Comparison of ENCODE assay signal across 8 cellular contexts in the genomic region with DNA sequence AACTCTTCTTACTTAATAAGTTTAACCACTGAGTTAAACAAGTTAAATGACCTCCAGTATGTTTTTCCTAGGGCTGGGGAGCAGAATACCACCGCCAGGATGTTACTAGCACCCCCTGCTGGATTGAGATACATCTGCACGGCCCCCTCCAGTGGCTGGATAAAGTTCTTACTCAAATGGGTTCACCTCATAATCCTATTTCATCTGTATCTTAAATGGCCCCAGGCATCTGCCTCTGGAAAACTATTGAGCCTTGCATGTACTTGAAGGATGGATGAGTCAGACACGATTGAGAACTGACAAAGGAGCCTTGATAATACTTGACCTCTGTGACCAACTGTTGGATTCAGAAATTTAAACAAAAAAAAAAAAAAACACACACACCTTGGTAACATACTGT.
A peak's percentile ranks its signal among the peaks of the same experiment; 100 is the strongest.
DNase-seq lines count a peak whose midpoint lies in the region; ATAC-seq, FAIRE-seq and TF ChIP-seq lines count a peak whose summit lies in the region.

No MANE protein-coding gene starts in this region.

- CTCF ChIA-PET in GM12878 (lab: Yijun Ruan, JAX) = interaction anchor here (0.8 to 6.3 kb wide), 26 partner anchors 12 to 1380 kb away, joined by 3 to 139 read pairs (median 4); no protein-coding TSS in a partner anchor

- H3K4me3 ChIP-seq in GM12864 (ENCODE audit: low read depth, low read length) (no peak overlapping the region), SU-DHL-6 (ENCODE audit: insufficient read depth, low read length, poor library complexity, severe bottlenecking) (no peak overlapping the region), GM12878 (no peak overlapping the region)

- no peaks in the 10 kb centered on the region for H3K27me3 ChIP-seq in SU-DHL-6 (ENCODE audit: low read length)
- H3K27me3 ChIP-seq in GM12878 (replicated peaks in 1 of 2; ENCODE audit: control insufficient read depth in 2 of 2, insufficient read depth in 2 of 2, low read length in 1 of 2) = no peaks in the 10 kb centered on the region

- in situ Hi-C loops in GM12878 (cut with MboI) = no loop called here

- RAD21 ChIA-PET in GM12878 (lab: Charles Lee; ENCODE audit: unreplicated experiment) = interaction anchor here (0.9 to 5.0 kb wide), 11 partner anchors 19 to 396 kb away, joined by 3 to 54 read pairs (median 6); no protein-coding TSS in a partner anchor

- H3K36me3 ChIP-seq in SU-DHL-6 (ENCODE audit: low read length) (no peaks in the 10 kb centered on the region), GM12878 (ENCODE audit: control insufficient read depth in 2 of 2, insufficient read depth in 2 of 2, low read length in 1 of 2) (no peaks in the 10 kb centered on the region)

- H3K4me2 ChIP-seq in SU-DHL-6 (ENCODE audit: low read depth, low read length, poor library complexity, severe bottlenecking) (no peak overlapping the region), GM12878 (ENCODE audit: control insufficient read depth, insufficient read depth) (no peak overlapping the region)

- FAIRE-seq in H54 (lab: Jason Lieb, UNC) (no peak), GM12878 (lab: Jason Lieb, UNC) (peak; percentile 78)

- H2AFZ ChIP-seq in SU-DHL-6 (ENCODE audit: low read depth, low read length, severe bottlenecking) (no peak overlapping the region), GM12878 (ENCODE audit: control insufficient read depth, low read depth, low read length) (no peak overlapping the region)

- no peak for DNase-seq in GM12864 (ENCODE audit: low read depth)
- DNase-seq in H54 (ENCODE audit: insufficient read length, low spot score) = peak; percentile 15
- peak; percentile 20 for DNase-seq in GM12878 (ENCODE audit: low read depth, low spot score)
- DNase-seq in iPS-NIHi7 (ENCODE audit: extremely low spot score) = peak; percentile 82
- DNase-seq in stimulated activated CD4-positive, alpha-beta T cell treated with anti-CD3 and anti-CD28 coated beads, Interleukin-1b, Interleukin-23, amount 100 ng/mL, for 4 hours (ENCODE audit: low read depth in 2 of 2) = peak; percentile 26 to 33
- no peak for DNase-seq in T-helper 9 cell

- TF ChIP-seq EP300 in GM12878 (IDR thresholded peaks at IDR 0.05; ENCODE audit: borderline replicate concordance in 1 of 2, control insufficient read depth in 1 of 2, low read depth in 2 of 2, low read length in 2 of 2) = no peak

- intact Hi-C loops in GM12878 (cut with micrococcal nuclease; ENCODE audit: unreplicated experiment) = loop anchor here (1.0 to 5.0 kb wide), 4 partner anchors 55 to 403 kb away; no protein-coding TSS in a partner anchor

- H3K27ac ChIP-seq in SU-DHL-6 (ENCODE audit: low read depth, low read length) (no peak overlapping the region), GM12878 (ENCODE audit: control insufficient read depth, insufficient read depth) (no peak overlapping the region)

- peak; percentile 98 for ATAC-seq in GM12878

- H3K4me1 ChIP-seq in GM12878 (ENCODE audit: control insufficient read depth, insufficient read depth, low read length) = peaks cover 2% of the 10 kb centered on the region; the same call in 1 of the 2 replicates

- no peaks in the 10 kb centered on the region for H3K79me2 ChIP-seq in SU-DHL-6 (ENCODE audit: insufficient read depth, low read length)
- H3K79me2 ChIP-seq in GM12878 (ENCODE audit: control insufficient read depth, insufficient read depth, low read length) = no peaks in the 10 kb centered on the region

- H3F3A ChIP-seq in SU-DHL-6 (ENCODE audit: insufficient read depth) = no peaks in the 10 kb centered on the region

- POLR2A ChIA-PET in GM12878 (lab: Charles Lee) = interaction anchor here (1.4 kb wide), 1 partner anchor 17 kb away, joined by 3 read pairs; no protein-coding TSS in a partner anchor

- peak; percentile 95 for TF ChIP-seq RAD21 in GM12878 (IDR thresholded peaks at IDR 0.05; ENCODE audit: insufficient read depth, low read depth, low read length)

- H3K9me3 ChIP-seq in SU-DHL-6 (ENCODE audit: insufficient read depth, low read length) (no peaks in the 10 kb centered on the region), GM12878 (replicated peaks; ENCODE audit: control insufficient read depth, insufficient read depth, low read length) (no peaks in the 10 kb centered on the region)

- TF ChIP-seq POLR2A in H54 (IDR thresholded peaks at IDR 0.05; ENCODE audit: low read depth, low read length) = no peak
- TF ChIP-seq POLR2A in GM12878 (IDR thresholded peaks at IDR 0.05; ENCODE audit: low read depth, low read length) = no peak

- TF ChIP-seq CTCF in GM12864 (IDR thresholded peaks at IDR 0.05; ENCODE audit: low read depth, low read length, missing control alignments) = peak; percentile 87
- TF ChIP-seq CTCF in LNCAP (IDR thresholded peaks at IDR 0.05) = peak; percentile 67
- peak; percentile 94 for TF ChIP-seq CTCF in SU-DHL-6 (IDR thresholded peaks at IDR 0.05; ENCODE audit: insufficient read depth, low read length, poor library complexity, severe bottlenecking)
- TF ChIP-seq CTCF in GM12878 (IDR thresholded peaks at IDR 0.05 in 2 of 3, conservative IDR thresholded peaks at IDR 0.05 in 1 of 3; ENCODE audit: control insufficient read depth in 2 of 3, extremely low read depth in 1 of 3, insufficient read depth in 1 of 3, low read depth in 3 of 3, low read length in 3 of 3) = peak; percentile 92 to 96 (median 96)

- H4K20me1 ChIP-seq in SU-DHL-6 (ENCODE audit: low read depth, low read length) = no peaks in the 10 kb centered on the region
- no peaks in the 10 kb centered on the region for H4K20me1 ChIP-seq in GM12878 (ENCODE audit: control insufficient read depth, insufficient read depth)

- no TSS peak for BruUV-seq in GM12878 (replicated peaks; lab: Mats Ljungman, UMichigan)

- H3K9ac ChIP-seq in SU-DHL-6 (ENCODE audit: low read length) (no peak overlapping the region), GM12878 (ENCODE audit: control insufficient read depth, insufficient read depth, low read length) (no peak overlapping the region)

- SMC1A ChIA-PET in GM12878 (lab: Charles Lee; ENCODE audit: uncharacterized antibody, unreplicated experiment) = interaction anchor here (0.7 to 6.8 kb wide), 24 partner anchors 12 to 1539 kb away, joined by 3 to 83 read pairs (median 3); no protein-coding TSS in a partner anchor

- H3K9me2 ChIP-seq in SU-DHL-6 (replicated peaks; ENCODE audit: insufficient read depth, low read length) = no peaks in the 10 kb centered on the region

- 0% methylated on average over 3 of the region's 3 CpGs for WGBS in GM12878 (ENCODE audit: insufficient coverage, insufficient replicate concordance, low lambda C conversion rate, missing lambda C conversion rate)

TF ChIP-seq in GM12878, 131 proteins besides CTCF, POLR2A, EP300 and RAD21 (continues in another document):
- peak; percentile 77 for TF ChIP-seq YY1 (IDR thresholded peaks at IDR 0.05; ENCODE audit: low read depth, low read length)
- no peak for TF ChIP-seq SP1 (IDR thresholded peaks at IDR 0.05; ENCODE audit: low read depth, low read length)
- TF ChIP-seq, protein P1, sequence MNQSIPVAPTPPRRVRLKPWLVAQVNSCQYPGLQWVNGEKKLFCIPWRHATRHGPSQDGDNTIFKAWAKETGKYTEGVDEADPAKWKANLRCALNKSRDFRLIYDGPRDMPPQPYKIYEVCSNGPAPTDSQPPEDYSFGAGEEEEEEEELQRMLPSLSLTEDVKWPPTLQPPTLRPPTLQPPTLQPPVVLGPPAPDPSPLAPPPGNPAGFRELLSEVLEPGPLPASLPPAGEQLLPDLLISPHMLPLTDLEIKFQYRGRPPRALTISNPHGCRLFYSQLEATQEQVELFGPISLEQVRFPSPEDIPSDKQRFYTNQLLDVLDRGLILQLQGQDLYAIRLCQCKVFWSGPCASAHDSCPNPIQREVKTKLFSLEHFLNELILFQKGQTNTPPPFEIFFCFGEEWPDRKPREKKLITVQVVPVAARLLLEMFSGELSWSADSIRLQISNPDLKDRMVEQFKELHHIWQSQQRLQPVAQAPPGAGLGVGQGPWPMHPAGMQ (IDR thresholded peaks at IDR 0.05; ENCODE audit: borderline replicate concordance) = no peak
- TF ChIP-seq RBBP5 (conservative IDR thresholded peaks at IDR 0.05) = no peak
- TF ChIP-seq CBFB (IDR thresholded peaks at IDR 0.05; ENCODE audit: low read depth) = no peak
- no peak for TF ChIP-seq PAX8 (IDR thresholded peaks at IDR 0.05)
- TF ChIP-seq NFIC (IDR thresholded peaks at IDR 0.05; ENCODE audit: low read depth, low read length) = no peak
- peak; percentile 97 for TF ChIP-seq SMC3 (IDR thresholded peaks at IDR 0.05; ENCODE audit: borderline replicate concordance, low read length)
- no peak for TF ChIP-seq ASH2L (IDR thresholded peaks at IDR 0.05; ENCODE audit: borderline replicate concordance, low read depth)
- TF ChIP-seq FOXM1 (IDR thresholded peaks at IDR 0.05; ENCODE audit: low read depth, low read length) = peak; percentile 64; the same call in 1 of the 2 replicates
- no peak for TF ChIP-seq ZNF207 (IDR thresholded peaks at IDR 0.05; ENCODE audit: borderline replicate concordance)
- TF ChIP-seq TCF3 (IDR thresholded peaks at IDR 0.05; ENCODE audit: borderline replicate concordance, insufficient read depth, low read depth, low read length) = no peak
- TF ChIP-seq BMI1 (IDR thresholded peaks at IDR 0.05; ENCODE audit: borderline replicate concordance) = no peak
- TF ChIP-seq, protein P2, sequence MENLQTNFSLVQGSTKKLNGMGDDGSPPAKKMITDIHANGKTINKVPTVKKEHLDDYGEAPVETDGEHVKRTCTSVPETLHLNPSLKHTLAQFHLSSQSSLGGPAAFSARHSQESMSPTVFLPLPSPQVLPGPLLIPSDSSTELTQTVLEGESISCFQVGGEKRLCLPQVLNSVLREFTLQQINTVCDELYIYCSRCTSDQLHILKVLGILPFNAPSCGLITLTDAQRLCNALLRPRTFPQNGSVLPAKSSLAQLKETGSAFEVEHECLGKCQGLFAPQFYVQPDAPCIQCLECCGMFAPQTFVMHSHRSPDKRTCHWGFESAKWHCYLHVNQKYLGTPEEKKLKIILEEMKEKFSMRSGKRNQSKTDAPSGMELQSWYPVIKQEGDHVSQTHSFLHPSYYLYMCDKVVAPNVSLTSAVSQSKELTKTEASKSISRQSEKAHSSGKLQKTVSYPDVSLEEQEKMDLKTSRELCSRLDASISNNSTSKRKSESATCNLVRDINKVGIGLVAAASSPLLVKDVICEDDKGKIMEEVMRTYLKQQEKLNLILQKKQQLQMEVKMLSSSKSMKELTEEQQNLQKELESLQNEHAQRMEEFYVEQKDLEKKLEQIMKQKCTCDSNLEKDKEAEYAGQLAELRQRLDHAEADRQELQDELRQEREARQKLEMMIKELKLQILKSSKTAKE (IDR thresholded peaks at IDR 0.05; ENCODE audit: low read depth, poor library complexity, severe bottlenecking) = no peak
- TF ChIP-seq, protein P3, sequence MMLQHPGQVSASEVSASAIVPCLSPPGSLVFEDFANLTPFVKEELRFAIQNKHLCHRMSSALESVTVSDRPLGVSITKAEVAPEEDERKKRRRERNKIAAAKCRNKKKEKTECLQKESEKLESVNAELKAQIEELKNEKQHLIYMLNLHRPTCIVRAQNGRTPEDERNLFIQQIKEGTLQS (IDR thresholded peaks at IDR 0.05; ENCODE audit: borderline replicate concordance, extremely low read depth, low read depth, low read length) = peak; percentile 10; the same call in 1 of the 2 replicates
- TF ChIP-seq JUND (IDR thresholded peaks at IDR 0.05; ENCODE audit: low read depth, low read length) = no peak
- TF ChIP-seq STAT1 (conservative IDR thresholded peaks at IDR 0.05) = no peak

Comparison
In these comparisons a context has a peak if more than half of its experiments do, and no peak if none do; other contexts are left out.
1. DNase-seq: peak in H54 (single experiment), GM12878 (single experiment), iPS-NIHi7 (single experiment) and stimulated activated CD4-positive, alpha-beta T cell treated with anti-CD3 and anti-CD28 coated beads, Interleukin-1b, Interleukin-23, amount 100 ng/mL, for 4 hours (2 of 2); none in GM12864 (single experiment) and T-helper 9 cell (single experiment).
2. Peak in every context shown above with its lines, with median percentiles within 50 percentile points of each other: CTCF ChIP-seq.